ENCODE assay signal across 13 cellular contexts in the genomic region with DNA sequence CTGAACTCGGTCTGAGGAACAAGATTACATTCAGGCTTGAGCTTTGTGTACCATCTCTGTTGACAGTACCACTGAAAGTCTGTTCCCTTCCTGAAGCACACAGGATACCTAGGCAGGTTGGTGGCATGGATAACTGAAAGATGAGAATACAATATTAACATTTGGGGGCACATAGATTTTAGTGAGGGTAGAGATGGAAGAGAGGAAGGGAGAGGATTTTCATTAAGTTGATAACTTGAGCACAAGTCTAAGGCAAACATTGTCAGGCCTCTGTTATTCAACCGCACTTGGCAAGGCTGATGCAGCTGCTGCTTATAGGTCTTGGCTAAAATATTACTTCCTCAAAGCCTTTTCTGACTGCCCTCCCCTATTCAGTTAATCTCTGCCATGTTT. TPM values are rescaled to one million over a fixed set of nuclear protein-coding genes. Genes with fewer than 3 reads are reported as not detected.
DNase-seq lines count a peak whose midpoint lies in the region; ATAC-seq and TF ChIP-seq lines count a peak whose summit lies in the region.
"Had no signal": no experiment of that assay in that cellular context is flagged by ENCODE, and none has a peak within 500 bp of the region (broad histone marks: within the 10 kb centered on the region; RNA-seq: fewer than 3 reads in every experiment).

No MANE protein-coding gene starts in this region.

- peaks cover 10% of the 10 kb centered on the region for H3K4me1 ChIP-seq in upper lobe of right lung

- ATAC-seq in activated naive CD8-positive, alpha-beta T cell treated with anti-CD3 and anti-CD28 coated beads, Interleukin-2, amount 50 U/mL, for 24 hours: no peak
- ATAC-seq in upper lobe of right lung (peak; percentile 46), HG03097 (IDR thresholded peaks at IDR 0.05; ENCODE audit: low FRiP score, unreplicated experiment) (no peak)

- in situ Hi-C loops in ACHN (cut with HindIII; ENCODE audit: low pct_ligation_motif_present, low pct_unique_long_range_greater_than_20kb, low sequenced_read_pairs): no loop called here

- H3K4me1 Mint-ChIP-seq in activated naive CD8-positive, alpha-beta T cell (ENCODE audit: low read depth): peaks cover 41% of the 10 kb centered on the region
- H3K4me1 Mint-ChIP-seq in activated naive CD8-positive, alpha-beta T cell treated with anti-CD3 and anti-CD28 coated beads, Interleukin-2, amount 50 U/mL, for 24 hours: peaks cover 15% of the 10 kb centered on the region

- peaks cover 20% of the 10 kb centered on the region for H3K36me3 Mint-ChIP-seq in activated naive CD8-positive, alpha-beta T cell
- H3K36me3 Mint-ChIP-seq in activated naive CD8-positive, alpha-beta T cell treated with anti-CD3 and anti-CD28 coated beads, Interleukin-2, amount 50 U/mL, for 24 hours (ENCODE audit: low read depth): peaks cover 56% of the 10 kb centered on the region

- H3K27ac Mint-ChIP-seq in activated naive CD8-positive, alpha-beta T cell: peak overlapping the region; percentile 80
- H3K27ac Mint-ChIP-seq in activated naive CD8-positive, alpha-beta T cell treated with anti-CD3 and anti-CD28 coated beads, Interleukin-2, amount 50 U/mL, for 24 hours: no peak overlapping the region

- H3K27me3 ChIP-seq in upper lobe of right lung: no peaks in the 10 kb centered on the region
- H3K27me3 ChIP-seq: BLaER1 had no signal

- no peaks in the 10 kb centered on the region for H3K27me3 Mint-ChIP-seq in activated naive CD8-positive, alpha-beta T cell
- H3K27me3 Mint-ChIP-seq in activated naive CD8-positive, alpha-beta T cell treated with anti-CD3 and anti-CD28 coated beads, Interleukin-2, amount 50 U/mL, for 24 hours: no peaks in the 10 kb centered on the region

- no peaks in the 10 kb centered on the region for H3K9me3 Mint-ChIP-seq in activated naive CD8-positive, alpha-beta T cell (ENCODE audit: low read depth)
- H3K9me3 Mint-ChIP-seq in activated naive CD8-positive, alpha-beta T cell treated with anti-CD3 and anti-CD28 coated beads, Interleukin-2, amount 50 U/mL, for 24 hours: no peaks in the 10 kb centered on the region

- peaks cover 20% of the 10 kb centered on the region for H3K36me3 ChIP-seq in upper lobe of right lung

- no peak overlapping the region for H3K27ac ChIP-seq in upper lobe of right lung
- H3K27ac ChIP-seq: BLaER1 had no signal

- intact Hi-C loops in upper lobe of right lung (cut with DNase I): no loop called here

- H3K4me3 Mint-ChIP-seq in activated naive CD8-positive, alpha-beta T cell: no peak overlapping the region
- H3K4me3 Mint-ChIP-seq in activated naive CD8-positive, alpha-beta T cell treated with anti-CD3 and anti-CD28 coated beads, Interleukin-2, amount 50 U/mL, for 24 hours: no peak overlapping the region

- no peaks in the 10 kb centered on the region for H3K9me3 ChIP-seq in upper lobe of right lung
- H3K9me3 ChIP-seq: BLaER1 had no signal

- H3K4me3 ChIP-seq in upper lobe of right lung: no peak overlapping the region
- H3K4me3 ChIP-seq: BLaER1 had no signal

- no peak for TF ChIP-seq CTCF in upper lobe of right lung (IDR thresholded peaks at IDR 0.05)

- no peak for DNase-seq in activated naive CD8-positive, alpha-beta T cell treated with anti-CD3 and anti-CD28 coated beads, Interleukin-2, amount 50 U/mL, for 24 hours
- peak; percentile 74 for DNase-seq in NCI-H82 (lab: John Stamatoyannopoulos, UW)
- peak; percentile 21 for DNase-seq in cerebellar cortex (ENCODE audit: low spot score)
- no peak for DNase-seq in upper lobe of right lung
- no peak for DNase-seq in stimulated activated CD4-positive, alpha-beta T cell treated with anti-CD3 and anti-CD28 coated beads, Interleukin-4, amount 100 ng/mL, for 4 hours
- DNase-seq in ACHN: no peak
- DNase-seq: activated T-cell treated with anti-CD3 and anti-CD28 coated beads, Interleukin-2, amount 50 U/mL, for 1 hour; effector CD4-positive, alpha-beta T cell; NCI-H1930; stimulated activated CD4-positive, alpha-beta T cell treated with anti-CD3 and anti-CD28 coated beads, Interleukin-12 subunit alpha, Interleukin-12 subunit beta, amount 100 ng/mL, for 4 hours had no signal

RNA-seq across cellular contexts. Expression of gene MIR17HG, which starts 10.9 kb away (rescaled TPM):
- 3.3 TPM for total RNA-seq in upper lobe of right lung

RNA-seq across cellular contexts. Expression of gene GPC5, which starts 40.0 kb away (rescaled TPM):
- 8.1 TPM for total RNA-seq in upper lobe of right lung

Comparison
In these comparisons a context has a peak if more than half of its experiments do, and no peak if none do; other contexts are left out.
1. DNase-seq: peak in NCI-H82 (single experiment) and cerebellar cortex (single experiment); none in activated naive CD8-positive, alpha-beta T cell treated with anti-CD3 and anti-CD28 coated beads, Interleukin-2, amount 50 U/mL, for 24 hours (single experiment), upper lobe of right lung (single experiment), stimulated activated CD4-positive, alpha-beta T cell treated with anti-CD3 and anti-CD28 coated beads, Interleukin-4, amount 100 ng/mL, for 4 hours (0 of 2) and ACHN (single experiment).